Comparison of ENCODE assay signal across 9 cellular contexts in genomic region chr19:56148955-56149655, GRCh38. TPM values are rescaled to one million over a fixed set of nuclear protein-coding genes. Genes with fewer than 3 reads are reported as not detected.
"Had no signal": no experiment of that assay in that cellular context is flagged by ENCODE, and none has a peak within 500 bp of the region (broad histone marks: within the 10 kb centered on the region; RNA-seq: fewer than 3 reads in every experiment).

No MANE protein-coding gene starts in this region.

RNA-seq across cellular contexts. Expression of gene GALP, which starts 26.7 kb away (rescaled TPM):
- total RNA-seq: LHCN-M2, MCF 10A, OCI-LY7, PC-9, Right ventricle myocardium inferior, RPMI7951, SJCRH30, SK-MEL-5 had no signal

RNA-seq across cellular contexts. Expression of gene ZSCAN5B, which starts 48.5 kb away (rescaled TPM):
- total RNA-seq: LHCN-M2, MCF 10A, NCI-H460, OCI-LY7, PC-9, Right ventricle myocardium inferior, RPMI7951, SK-MEL-5 had no signal

RNA-seq across cellular contexts. Expression of gene ZSCAN5C, which starts 53.0 kb away (rescaled TPM):
- total RNA-seq: LHCN-M2, MCF 10A, NCI-H460, OCI-LY7, PC-9, Right ventricle myocardium inferior, RPMI7951, SJCRH30, SK-MEL-5 had no signal
